ENCODE assay signal across 26 cellular contexts in the genomic region with DNA sequence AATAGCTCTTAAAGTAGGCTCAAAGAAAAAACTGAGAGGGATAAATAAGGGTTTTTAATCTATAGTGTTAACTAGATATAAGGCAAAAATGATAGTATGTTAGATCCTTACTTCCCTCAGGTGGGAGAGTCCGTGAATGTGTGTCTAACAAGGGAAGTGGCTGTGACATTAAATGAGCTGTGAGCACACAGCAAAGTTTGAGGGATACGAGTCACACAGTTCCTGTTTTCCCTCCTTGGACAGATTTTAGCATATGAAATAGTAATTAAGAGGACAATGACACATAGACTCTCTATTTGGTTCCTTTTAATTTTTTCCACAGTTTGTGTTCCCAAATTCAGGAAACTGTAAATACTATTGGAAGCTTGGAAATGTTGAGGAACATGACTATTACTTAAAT.
DNase-seq lines count a peak whose midpoint lies in the region; ATAC-seq, FAIRE-seq and TF ChIP-seq lines count a peak whose summit lies in the region.
"Had no signal": no experiment of that assay in that cellular context is flagged by ENCODE, and none has a peak within 500 bp of the region (broad histone marks: within the 10 kb centered on the region; RNA-seq: fewer than 3 reads in every experiment).

No MANE protein-coding gene starts in this region.

- H3K27ac ChIP-seq in A673 (ENCODE audit: low read depth, low read length, poor library complexity, severe bottlenecking) = no peak overlapping the region
- H3K27ac ChIP-seq: pancreas, thoracic aorta had no signal

- no peaks in the 10 kb centered on the region for H3K36me3 ChIP-seq in A673 (ENCODE audit: insufficient read depth, low read length, poor library complexity, severe bottlenecking)
- no peaks in the 10 kb centered on the region for H3K36me3 ChIP-seq in bronchial epithelial cell (ENCODE audit: control insufficient read depth, insufficient read depth, low read length)
- H3K36me3 ChIP-seq: gastrocnemius medialis, HAP-1, pancreas, thoracic aorta had no signal

- POLR2A ChIA-PET in A673 (lab: Charles Lee; ENCODE audit: low non-redundant PET) = interaction anchor here (0.7 kb wide), 1 partner anchor 74 kb away, joined by 3 read pairs; no protein-coding TSS in a partner anchor

- no peaks in the 10 kb centered on the region for H3K4me1 ChIP-seq in A673 (ENCODE audit: insufficient read depth, low read length, poor library complexity, severe bottlenecking)
- H3K4me1 ChIP-seq: gastrocnemius medialis, pancreas had no signal

- TF ChIP-seq CTCF in A673 (conservative IDR thresholded peaks at IDR 0.05; ENCODE audit: low read depth, low read length) = no peak
- TF ChIP-seq CTCF in bronchial epithelial cell (IDR thresholded peaks at IDR 0.05; ENCODE audit: insufficient read depth, low read length, severe bottlenecking) = no peak

- intact Hi-C loops in A673 (cut with micrococcal nuclease; ENCODE audit: unreplicated experiment) = no loop called here

- CTCF ChIA-PET in A673 (lab: Charles Lee) = no interaction called here

- H3K27me3 ChIP-seq in A673 (replicated peaks; ENCODE audit: insufficient read depth, low read depth, low read length, poor library complexity) (no peaks in the 10 kb centered on the region), bronchial epithelial cell (ENCODE audit: control insufficient read depth, insufficient read depth, low read length) (no peaks in the 10 kb centered on the region)
- H3K27me3 ChIP-seq: dorsolateral prefrontal cortex, gastrocnemius medialis, pancreas had no signal

- peak; percentile 29 for DNase-seq in A673 (ENCODE audit: low spot score)
- peak; percentile 33 for DNase-seq in ELR (ENCODE audit: low read depth)
- DNase-seq in NCI-H69 (lab: John Stamatoyannopoulos, UW) = peak; percentile 7
- peak; percentile 33 for DNase-seq in bronchial epithelial cell (ENCODE audit: low read depth)
- DNase-seq in hippocampal formation (lab: John Stamatoyannopoulos, UW) = no peak
- DNase-seq in nucleus accumbens (lab: John Stamatoyannopoulos, UW) = no peak
- DNase-seq: activated CD8-positive, alpha-beta T cell treated with anti-CD3 and anti-CD28 coated beads, Interleukin-2, amount 10 ng/mL, durations not matched to agents 7 days and 5 days; activated naive CD4-positive, alpha-beta T cell; activated T-cell treated with anti-CD3 and anti-CD28 coated beads, Interleukin-2, amount 50 U/mL, for 24 hours; amniotic stem cell; caudate nucleus; CD4-positive, CD25-positive, alpha-beta regulatory T cell; DMS153; dorsolateral prefrontal cortex; erythroblast; gastrocnemius medialis; naive thymus-derived CD8-positive, alpha-beta T cell; NCI-H2171 treated with DMSO at 0.1 percent for 48 hours; NCI-H774; pancreas; SHP77 treated with DMSO at 0.1 percent for 48 hours; stimulated activated naive B cell treated with anti-CD40 and anti-IgM and Interleukin-4, amounts not matched to agents 10 μg/mL and 1 μg/mL and 100 μg/mL, for 72 hours; T-helper 17 cell had no signal

- FAIRE-seq in bronchial epithelial cell (lab: Jason Lieb, UNC) = no peak
- FAIRE-seq: pancreas had no signal

- H3K4me3 ChIP-seq in A673 (ENCODE audit: low read depth, low read length, poor library complexity, severe bottlenecking) (no peak overlapping the region), bronchial epithelial cell (ENCODE audit: low read depth, low read length) (no peak overlapping the region)
- H3K4me3 ChIP-seq: dorsolateral prefrontal cortex, gastrocnemius medialis, HAP-1, pancreas, thoracic aorta had no signal

- no TSS peak for BruUV-seq in A673 (replicated peaks; lab: Mats Ljungman, UMichigan)

- H3K9me3 ChIP-seq in A673 (ENCODE audit: low read depth, low read length, poor library complexity, severe bottlenecking) = no peaks in the 10 kb centered on the region
- H3K9me3 ChIP-seq: gastrocnemius medialis, HAP-1, pancreas, thoracic aorta had no signal

- ATAC-seq in GM21526 (IDR thresholded peaks at IDR 0.05; ENCODE audit: low FRiP score, unreplicated experiment) = no peak
- ATAC-seq: activated CD8-positive, alpha-beta T cell treated with anti-CD3 and anti-CD28 coated beads, Interleukin-2, amount 10 ng/mL, durations not matched to agents 7 days and 5 days; naive thymus-derived CD8-positive, alpha-beta T cell; pancreas; stimulated activated naive B cell treated with anti-CD40 and anti-IgM and Interleukin-4, amounts not matched to agents 10 μg/mL and 1 μg/mL and 100 μg/mL, for 72 hours; T-helper 17 cell had no signal

Comparison
In these comparisons a context has a peak if more than half of its experiments do, and no peak if none do; other contexts are left out.
1. DNase-seq: peak in A673 (single experiment), ELR (single experiment), NCI-H69 (single experiment) and bronchial epithelial cell (single experiment); none in hippocampal formation (0 of 2) and nucleus accumbens (0 of 56).